ENCODE assay signal across 1 cellular context in the genomic region with DNA sequence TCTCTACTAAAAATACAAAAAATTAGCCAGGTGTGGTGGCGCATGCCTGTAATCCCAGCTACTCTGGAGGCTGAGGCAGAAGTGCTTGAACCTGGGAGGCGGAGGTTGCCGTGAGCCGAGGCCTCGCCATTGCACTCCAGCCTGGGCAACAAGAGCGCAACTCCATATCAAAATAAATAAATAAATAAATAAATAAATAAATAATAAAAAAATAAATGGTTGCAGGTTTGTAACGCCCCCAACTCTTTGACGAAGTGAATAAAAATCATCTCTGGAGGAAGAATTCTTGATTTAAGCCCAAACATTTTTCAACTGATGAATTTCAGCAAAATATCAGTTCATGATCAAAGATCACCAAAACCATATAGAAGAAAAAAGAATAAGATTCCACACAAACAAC.
TF ChIP-seq lines count a peak whose summit lies in the region.

No MANE protein-coding gene starts in this region.

TF ChIP-seq in GM23338, 12 proteins besides CTCF, POLR2A, EP300 and RAD21:
- TF ChIP-seq, protein P1, sequence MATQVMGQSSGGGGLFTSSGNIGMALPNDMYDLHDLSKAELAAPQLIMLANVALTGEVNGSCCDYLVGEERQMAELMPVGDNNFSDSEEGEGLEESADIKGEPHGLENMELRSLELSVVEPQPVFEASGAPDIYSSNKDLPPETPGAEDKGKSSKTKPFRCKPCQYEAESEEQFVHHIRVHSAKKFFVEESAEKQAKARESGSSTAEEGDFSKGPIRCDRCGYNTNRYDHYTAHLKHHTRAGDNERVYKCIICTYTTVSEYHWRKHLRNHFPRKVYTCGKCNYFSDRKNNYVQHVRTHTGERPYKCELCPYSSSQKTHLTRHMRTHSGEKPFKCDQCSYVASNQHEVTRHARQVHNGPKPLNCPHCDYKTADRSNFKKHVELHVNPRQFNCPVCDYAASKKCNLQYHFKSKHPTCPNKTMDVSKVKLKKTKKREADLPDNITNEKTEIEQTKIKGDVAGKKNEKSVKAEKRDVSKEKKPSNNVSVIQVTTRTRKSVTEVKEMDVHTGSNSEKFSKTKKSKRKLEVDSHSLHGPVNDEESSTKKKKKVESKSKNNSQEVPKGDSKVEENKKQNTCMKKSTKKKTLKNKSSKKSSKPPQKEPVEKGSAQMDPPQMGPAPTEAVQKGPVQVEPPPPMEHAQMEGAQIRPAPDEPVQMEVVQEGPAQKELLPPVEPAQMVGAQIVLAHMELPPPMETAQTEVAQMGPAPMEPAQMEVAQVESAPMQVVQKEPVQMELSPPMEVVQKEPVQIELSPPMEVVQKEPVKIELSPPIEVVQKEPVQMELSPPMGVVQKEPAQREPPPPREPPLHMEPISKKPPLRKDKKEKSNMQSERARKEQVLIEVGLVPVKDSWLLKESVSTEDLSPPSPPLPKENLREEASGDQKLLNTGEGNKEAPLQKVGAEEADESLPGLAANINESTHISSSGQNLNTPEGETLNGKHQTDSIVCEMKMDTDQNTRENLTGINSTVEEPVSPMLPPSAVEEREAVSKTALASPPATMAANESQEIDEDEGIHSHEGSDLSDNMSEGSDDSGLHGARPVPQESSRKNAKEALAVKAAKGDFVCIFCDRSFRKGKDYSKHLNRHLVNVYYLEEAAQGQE (IDR thresholded peaks at IDR 0.05; ENCODE audit: unreplicated experiment): no peak
- no peak for TF ChIP-seq NANOG (IDR thresholded peaks at IDR 0.05; ENCODE audit: borderline replicate concordance)
- TF ChIP-seq ZNF331 (CRISPR knock-in tag; IDR thresholded peaks at IDR 0.05; ENCODE audit: low read depth): no peak
- TF ChIP-seq, protein P2, sequence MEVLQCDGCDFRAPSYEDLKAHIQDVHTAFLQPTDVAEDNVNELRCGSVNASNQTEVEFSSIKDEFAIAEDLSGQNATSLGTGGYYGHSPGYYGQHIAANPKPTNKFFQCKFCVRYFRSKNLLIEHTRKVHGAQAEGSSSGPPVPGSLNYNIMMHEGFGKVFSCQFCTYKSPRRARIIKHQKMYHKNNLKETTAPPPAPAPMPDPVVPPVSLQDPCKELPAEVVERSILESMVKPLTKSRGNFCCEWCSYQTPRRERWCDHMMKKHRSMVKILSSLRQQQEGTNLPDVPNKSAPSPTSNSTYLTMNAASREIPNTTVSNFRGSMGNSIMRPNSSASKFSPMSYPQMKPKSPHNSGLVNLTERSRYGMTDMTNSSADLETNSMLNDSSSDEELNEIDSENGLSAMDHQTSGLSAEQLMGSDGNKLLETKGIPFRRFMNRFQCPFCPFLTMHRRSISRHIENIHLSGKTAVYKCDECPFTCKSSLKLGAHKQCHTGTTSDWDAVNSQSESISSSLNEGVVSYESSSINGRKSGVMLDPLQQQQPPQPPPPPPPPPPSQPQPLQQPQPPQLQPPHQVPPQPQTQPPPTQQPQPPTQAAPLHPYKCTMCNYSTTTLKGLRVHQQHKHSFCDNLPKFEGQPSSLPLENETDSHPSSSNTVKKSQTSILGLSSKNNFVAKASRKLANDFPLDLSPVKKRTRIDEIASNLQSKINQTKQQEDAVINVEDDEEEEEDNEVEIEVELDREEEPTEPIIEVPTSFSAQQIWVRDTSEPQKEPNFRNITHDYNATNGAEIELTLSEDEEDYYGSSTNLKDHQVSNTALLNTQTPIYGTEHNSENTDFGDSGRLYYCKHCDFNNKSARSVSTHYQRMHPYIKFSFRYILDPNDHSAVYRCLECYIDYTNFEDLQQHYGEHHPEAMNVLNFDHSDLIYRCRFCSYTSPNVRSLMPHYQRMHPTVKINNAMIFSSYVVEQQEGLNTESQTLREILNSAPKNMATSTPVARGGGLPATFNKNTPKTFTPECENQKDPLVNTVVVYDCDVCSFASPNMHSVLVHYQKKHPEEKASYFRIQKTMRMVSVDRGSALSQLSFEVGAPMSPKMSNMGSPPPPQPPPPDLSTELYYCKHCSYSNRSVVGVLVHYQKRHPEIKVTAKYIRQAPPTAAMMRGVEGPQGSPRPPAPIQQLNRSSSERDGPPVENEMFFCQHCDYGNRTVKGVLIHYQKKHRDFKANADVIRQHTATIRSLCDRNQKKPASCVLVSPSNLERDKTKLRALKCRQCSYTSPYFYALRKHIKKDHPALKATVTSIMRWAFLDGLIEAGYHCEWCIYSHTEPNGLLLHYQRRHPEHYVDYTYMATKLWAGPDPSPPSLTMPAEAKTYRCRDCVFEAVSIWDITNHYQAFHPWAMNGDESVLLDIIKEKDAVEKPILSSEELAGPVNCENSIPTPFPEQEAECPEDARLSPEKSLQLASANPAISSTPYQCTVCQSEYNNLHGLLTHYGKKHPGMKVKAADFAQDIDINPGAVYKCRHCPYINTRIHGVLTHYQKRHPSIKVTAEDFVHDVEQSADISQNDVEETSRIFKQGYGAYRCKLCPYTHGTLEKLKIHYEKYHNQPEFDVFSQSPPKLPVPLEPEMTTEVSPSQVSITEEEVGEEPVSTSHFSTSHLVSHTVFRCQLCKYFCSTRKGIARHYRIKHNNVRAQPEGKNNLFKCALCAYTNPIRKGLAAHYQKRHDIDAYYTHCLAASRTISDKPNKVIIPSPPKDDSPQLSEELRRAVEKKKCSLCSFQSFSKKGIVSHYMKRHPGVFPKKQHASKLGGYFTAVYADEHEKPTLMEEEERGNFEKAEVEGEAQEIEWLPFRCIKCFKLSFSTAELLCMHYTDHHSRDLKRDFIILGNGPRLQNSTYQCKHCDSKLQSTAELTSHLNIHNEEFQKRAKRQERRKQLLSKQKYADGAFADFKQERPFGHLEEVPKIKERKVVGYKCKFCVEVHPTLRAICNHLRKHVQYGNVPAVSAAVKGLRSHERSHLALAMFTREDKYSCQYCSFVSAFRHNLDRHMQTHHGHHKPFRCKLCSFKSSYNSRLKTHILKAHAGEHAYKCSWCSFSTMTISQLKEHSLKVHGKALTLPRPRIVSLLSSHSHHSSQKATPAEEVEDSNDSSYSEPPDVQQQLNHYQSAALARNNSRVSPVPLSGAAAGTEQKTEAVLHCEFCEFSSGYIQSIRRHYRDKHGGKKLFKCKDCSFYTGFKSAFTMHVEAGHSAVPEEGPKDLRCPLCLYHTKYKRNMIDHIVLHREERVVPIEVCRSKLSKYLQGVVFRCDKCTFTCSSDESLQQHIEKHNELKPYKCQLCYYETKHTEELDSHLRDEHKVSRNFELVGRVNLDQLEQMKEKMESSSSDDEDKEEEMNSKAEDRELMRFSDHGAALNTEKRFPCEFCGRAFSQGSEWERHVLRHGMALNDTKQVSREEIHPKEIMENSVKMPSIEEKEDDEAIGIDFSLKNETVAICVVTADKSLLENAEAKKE (CRISPR knock-in tag; IDR thresholded peaks at IDR 0.05): no peak
- no peak for TF ChIP-seq CREB1 (CRISPR knock-in tag; IDR thresholded peaks at IDR 0.05; ENCODE audit: low read depth)
- TF ChIP-seq, protein P3, sequence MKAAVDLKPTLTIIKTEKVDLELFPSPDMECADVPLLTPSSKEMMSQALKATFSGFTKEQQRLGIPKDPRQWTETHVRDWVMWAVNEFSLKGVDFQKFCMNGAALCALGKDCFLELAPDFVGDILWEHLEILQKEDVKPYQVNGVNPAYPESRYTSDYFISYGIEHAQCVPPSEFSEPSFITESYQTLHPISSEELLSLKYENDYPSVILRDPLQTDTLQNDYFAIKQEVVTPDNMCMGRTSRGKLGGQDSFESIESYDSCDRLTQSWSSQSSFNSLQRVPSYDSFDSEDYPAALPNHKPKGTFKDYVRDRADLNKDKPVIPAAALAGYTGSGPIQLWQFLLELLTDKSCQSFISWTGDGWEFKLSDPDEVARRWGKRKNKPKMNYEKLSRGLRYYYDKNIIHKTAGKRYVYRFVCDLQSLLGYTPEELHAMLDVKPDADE (IDR thresholded peaks at IDR 0.05): no peak
- no peak for TF ChIP-seq ZNF114 (CRISPR knock-in tag; IDR thresholded peaks at IDR 0.05)
- no peak for TF ChIP-seq STAT1 (IDR thresholded peaks at IDR 0.05; ENCODE audit: unreplicated experiment)
- no peak for TF ChIP-seq JUNB (IDR thresholded peaks at IDR 0.05; ENCODE audit: unreplicated experiment)
- TF ChIP-seq POLR2AphosphoS5 (IDR thresholded peaks at IDR 0.05; ENCODE audit: low read depth): no peak
- no peak for TF ChIP-seq EZH2phosphoT487 (IDR thresholded peaks at IDR 0.05; ENCODE audit: unreplicated experiment)
- no peak for TF ChIP-seq EZH2 (IDR thresholded peaks at IDR 0.05; ENCODE audit: low read depth, unreplicated experiment)
